In the genomic region with DNA sequence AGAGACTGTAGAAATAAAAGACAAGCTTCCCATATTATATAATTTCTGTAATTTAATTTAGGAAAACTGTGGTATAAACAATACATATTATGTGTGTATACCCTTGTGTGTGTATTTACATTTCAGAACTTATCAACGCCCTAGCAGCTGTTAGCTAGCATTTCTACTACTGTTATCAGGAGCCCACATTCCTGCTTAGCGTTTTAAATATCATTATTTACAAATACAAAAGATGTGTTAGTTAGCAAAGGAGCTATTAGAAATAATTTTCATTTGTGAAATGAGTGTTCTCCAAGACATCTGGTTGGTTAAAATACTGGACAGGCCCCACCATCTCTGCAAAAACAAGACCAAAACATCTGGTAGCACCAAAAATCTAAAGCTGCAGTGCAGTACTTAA, we compare ENCODE assay signal across 35 cellular contexts. TPM values are rescaled to one million over a fixed set of nuclear protein-coding genes. Genes with fewer than 3 reads are reported as not detected.
"Had no signal": no experiment of that assay in that cellular context is flagged by ENCODE, and none has a peak within 500 bp of the region (broad histone marks: within the 10 kb centered on the region; RNA-seq: fewer than 3 reads in every experiment).

No MANE protein-coding gene starts in this region.

- ATAC-seq: activated naive CD4-positive, alpha-beta T cell treated with anti-CD3 and anti-CD28 coated beads, Interleukin-2, amount 50 U/mL, for 72 hours; activated naive CD8-positive, alpha-beta T cell treated with anti-CD3 and anti-CD28 coated beads, Interleukin-2, amount 50 U/mL, for 24 hours; activated T-cell treated with anti-CD3 and anti-CD28 coated beads, Interleukin-2, amount 50 U/mL, for 4 hours; activated T-cell treated with anti-CD3 and anti-CD28 coated beads, Interleukin-2, amount 50 U/mL, for 72 hours; activated T-helper 17 cell treated with anti-CD3 and anti-CD28 coated beads, Interleukin-2, amount 50 U/mL, for 72 hours; body of pancreas had no signal

- H3K36me3 ChIP-seq: adrenal gland, ascending aorta, brain microvascular endothelial cell, breast epithelium, cardiac muscle cell had no signal

- H3K9me3 ChIP-seq: adrenal gland, ascending aorta, body of pancreas, breast epithelium had no signal

- H3K27me3 ChIP-seq: adrenal gland, ascending aorta, body of pancreas, brain microvascular endothelial cell, breast epithelium, cardiac muscle cell had no signal

- DNase-seq: activated effector memory CD4-positive, alpha-beta T cell treated with anti-CD3 and anti-CD28 coated beads, Interleukin-2, amount 50 U/mL, for 16 hours; activated effector memory CD4-positive, alpha-beta T cell treated with Interleukin-2 at 50 U/mL for 16 hours; activated gamma-delta T cell; activated gamma-delta T cell treated with Interleukin-2 at 50 U/mL for 16 hours; activated naive CD4-positive, alpha-beta T cell; activated naive CD4-positive, alpha-beta T cell treated with anti-CD3 and anti-CD28 coated beads for 36 hours; activated naive CD4-positive, alpha-beta T cell treated with anti-CD3 and anti-CD28 coated beads, Interleukin-2, amount 10 ng/mL, durations not matched to agents 7 days and 5 days; activated naive CD4-positive, alpha-beta T cell treated with anti-CD3 and anti-CD28 coated beads, Interleukin-2, amount 50 U/mL, for 16 hours; activated naive CD4-positive, alpha-beta T cell treated with Interleukin-2 at 50 U/mL for 16 hours; activated naive CD8-positive, alpha-beta T cell treated with anti-CD3 and anti-CD28 coated beads for 36 hours; activated naive CD8-positive, alpha-beta T cell treated with anti-CD3 and anti-CD28 coated beads, Interleukin-2, amount 10 ng/mL, durations not matched to agents 7 days and 5 days; activated naive CD8-positive, alpha-beta T cell treated with anti-CD3 and anti-CD28 coated beads, Interleukin-2, amount 50 U/mL, for 24 hours; activated T-cell treated with anti-CD3 and anti-CD28 coated beads, Interleukin-2, amount 50 U/mL, for 1 hour; activated T-cell treated with anti-CD3 and anti-CD28 coated beads, Interleukin-2, amount 50 U/mL, for 24 hours; activated T-cell treated with anti-CD3 and anti-CD28 coated beads, Interleukin-2, amount 50 U/mL, for 4 hours; activated T-cell treated with anti-CD3 and anti-CD28 coated beads, Interleukin-2, amount 50 U/mL, for 48 hours; activated T-cell treated with anti-CD3 and anti-CD28 coated beads, Interleukin-2, amount 50 U/mL, for 72 hours; adrenal gland; amniotic stem cell; amygdala; anterior cingulate cortex; aorta; body of pancreas; brain microvascular endothelial cell; caudate nucleus; central memory CD4-positive, alpha-beta T cell; cerebellar nuclear complex had no signal

- H3K4me3 ChIP-seq: adrenal gland, ascending aorta, body of pancreas, breast epithelium, cardiac muscle cell had no signal

- H3K27ac ChIP-seq: adrenal gland, ascending aorta, body of pancreas, brain microvascular endothelial cell, breast epithelium, cardiac muscle cell had no signal

- FAIRE-seq: astrocyte, bronchial epithelial cell had no signal

- H3K4me1 ChIP-seq: adrenal gland, ascending aorta, body of pancreas, breast epithelium had no signal

RNA-seq across cellular contexts. Expression of gene EPB41L4A, which starts 48.0 kb away (rescaled TPM):
- total RNA-seq: activated naive CD4-positive, alpha-beta T cell treated with anti-CD3 and anti-CD28 coated beads for 36 hours; activated T-helper 1 cell treated with anti-CD3 and anti-CD28 coated beads, Interleukin-12 subunit alpha, Interleukin-12 subunit beta, Interleukin-2, Interleukin-4 antibody, amounts not matched to agents 30 ng/mL and 10 ng/mL and 1 ng/mL, durations not matched to agents 14 hours and 24 hours and 36 hours had no signal
